In the genomic region with DNA sequence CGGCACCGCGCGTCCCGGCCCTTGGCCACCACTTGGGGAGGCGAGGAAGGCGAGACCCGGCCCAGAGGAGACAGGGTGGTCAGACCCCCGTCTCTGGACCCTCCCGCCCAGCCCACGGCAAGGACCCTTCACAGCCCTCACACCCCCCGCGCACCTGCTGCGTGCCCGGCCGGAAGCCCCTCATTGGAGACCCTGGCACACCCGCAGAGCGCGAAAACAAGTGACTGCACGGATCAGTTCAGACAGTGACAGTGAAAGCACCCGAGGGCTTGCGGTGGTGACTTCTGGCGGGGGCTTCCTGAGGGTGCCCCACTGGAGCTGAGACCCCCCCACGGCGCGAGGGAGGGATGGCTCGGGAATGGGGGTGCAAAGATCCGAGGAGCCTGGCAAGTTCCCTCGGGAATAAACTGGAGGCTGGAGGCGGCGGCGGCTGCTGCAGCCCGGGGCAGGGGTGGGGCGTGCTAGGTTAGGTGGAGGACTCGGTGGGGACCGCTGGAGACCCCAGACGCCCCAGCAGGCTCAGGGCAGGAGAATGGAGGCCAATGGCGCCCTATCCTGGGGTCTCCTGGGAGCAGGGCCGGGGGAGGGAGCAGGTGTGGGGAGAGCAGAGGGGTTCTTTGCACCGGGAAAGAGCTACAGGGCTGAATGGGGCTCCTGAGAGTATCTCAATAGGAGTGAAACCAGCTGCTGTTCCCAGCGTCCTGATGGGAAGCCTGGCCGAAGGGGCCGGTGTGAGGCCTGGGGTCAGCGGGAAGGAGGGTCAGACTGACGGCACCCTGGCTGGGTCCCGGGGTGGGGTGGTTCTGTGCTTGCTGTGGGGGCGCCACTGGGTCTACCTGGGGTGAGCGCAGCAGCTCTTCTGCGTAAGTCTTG, we compare ENCODE assay signal across 10 cellular contexts. TPM values are rescaled to one million over a fixed set of nuclear protein-coding genes. Genes with fewer than 3 reads are reported as not detected.
DNase-seq lines count a peak whose midpoint lies in the region; ATAC-seq and TF ChIP-seq lines count a peak whose summit lies in the region.
"Had no signal": no experiment of that assay in that cellular context is flagged by ENCODE, and none has a peak within 500 bp of the region (broad histone marks: within the 10 kb centered on the region; RNA-seq: fewer than 3 reads in every experiment).

No MANE protein-coding gene starts in this region.

- CTCF ChIA-PET in activated CD4-positive, alpha-beta memory T cell treated with anti-CD3 and anti-CD28 coated beads, Interleukin-2, amount 10 ng/mL, durations not matched to agents 7 days and 5 days (lab: Charles Lee) = interaction anchor here (1.3 to 1.4 kb wide), 2 partner anchors 10 to 30 kb away, joined by 3 read pairs; no protein-coding TSS in a partner anchor

- no peaks in the 10 kb centered on the region; the same call in 1 of the 2 replicates for H3K4me1 ChIP-seq in HAP-1
- peaks cover 0 to 10% of the 10 kb centered on the region in 2 donors for H3K4me1 ChIP-seq in uterus
- H3K4me1 ChIP-seq in MM.1S (ENCODE audit: low read length) = no peaks in the 10 kb centered on the region

- H3K9ac ChIP-seq in MM.1S (ENCODE audit: low read length) = no peak overlapping the region
- H3K9ac ChIP-seq: KMS-11 had no signal

- no peak for TF ChIP-seq POLR2A in uterus (IDR thresholded peaks at IDR 0.05)

- no peaks in the 10 kb centered on the region for H3K36me3 ChIP-seq in HAP-1 (replicated peaks)
- peaks cover 15% of the 10 kb centered on the region for H3K36me3 ChIP-seq in WERI-Rb-1
- no peaks in the 10 kb centered on the region for H3K36me3 ChIP-seq in uterus
- H3K36me3 ChIP-seq in MM.1S (replicated peaks; ENCODE audit: insufficient read depth, low read length) = no peaks in the 10 kb centered on the region

- DNase-seq in NCI-H1417 (lab: John Stamatoyannopoulos, UW) = peak; percentile 41 to 81 (median 79)
- DNase-seq in NCI-H1417 treated with DMSO at 0.1 percent for 48 hours (lab: John Stamatoyannopoulos, UW) = no peak
- DNase-seq in HAP-1 (ENCODE audit: low spot score in 2 of 2) = peak in 1 of 2 experiments; percentile 31
- DNase-seq in WERI-Rb-1 = no peak
- no peak for DNase-seq in naive thymus-derived CD8-positive, alpha-beta T cell
- DNase-seq in activated CD4-positive, alpha-beta memory T cell treated with anti-CD3 and anti-CD28 coated beads, Interleukin-2, amount 10 ng/mL, durations not matched to agents 7 days and 5 days = no peak
- no peak for DNase-seq in uterus
- no peak for DNase-seq in MM.1S

- H3K27ac ChIP-seq in WERI-Rb-1 (peak overlapping the region; percentile 33; the same call in 1 of the 2 replicates), uterus (no peak overlapping the region), MM.1S (ENCODE audit: low read length) (no peak overlapping the region)
- H3K27ac ChIP-seq: KMS-11 had no signal

- TF ChIP-seq CTCF in WERI-Rb-1 (IDR thresholded peaks at IDR 0.05; ENCODE audit: low read depth, low read length) (no peak), uterus (IDR thresholded peaks at IDR 0.05) (no peak), MM.1S (IDR thresholded peaks at IDR 0.05; ENCODE audit: low read length) (no peak)

- H3K27me3 ChIP-seq in HAP-1 (ENCODE audit: low read depth) = peaks cover 29% of the 10 kb centered on the region
- H3K27me3 ChIP-seq in WERI-Rb-1 (ENCODE audit: insufficient read depth, low read depth, severe bottlenecking) = peaks cover 15% of the 10 kb centered on the region
- peaks cover 39 to 45% of the 10 kb centered on the region in 2 donors for H3K27me3 ChIP-seq in uterus
- H3K27me3 ChIP-seq in MM.1S (replicated peaks; ENCODE audit: insufficient read depth, low read length) = peaks cover 81% of the 10 kb centered on the region

- H3K79me2 ChIP-seq in MM.1S (ENCODE audit: low read length) = no peaks in the 10 kb centered on the region

- intact Hi-C loops in uterus (cut with DNase I; ENCODE audit: low total_unique reads) = no loop called here

- no peaks in the 10 kb centered on the region for H4K20me1 ChIP-seq in MM.1S (ENCODE audit: insufficient read depth, low read length)

- POLR2A ChIA-PET in naive thymus-derived CD8-positive, alpha-beta T cell (lab: Charles Lee) = interaction anchor here (1.4 to 21.0 kb wide), 3 partner anchors 10 to 28 kb away, joined by 3 to 411 read pairs (median 4); a partner anchor contains a TSS
- POLR2A ChIA-PET in activated CD4-positive, alpha-beta memory T cell treated with anti-CD3 and anti-CD28 coated beads, Interleukin-2, amount 10 ng/mL, durations not matched to agents 7 days and 5 days (lab: Charles Lee) = interaction anchor here (1.1 kb wide), 1 partner anchor 38 kb away, joined by 4 read pairs; a partner anchor contains a TSS

- H3K9me3 Mint-ChIP-seq in naive thymus-derived CD8-positive, alpha-beta T cell = no peaks in the 10 kb centered on the region
- H3K9me3 Mint-ChIP-seq in activated CD4-positive, alpha-beta memory T cell treated with anti-CD3 and anti-CD28 coated beads, Interleukin-2, amount 10 ng/mL, durations not matched to agents 7 days and 5 days = no peaks in the 10 kb centered on the region

- H2AFZ ChIP-seq in MM.1S (ENCODE audit: low read length) = no peak overlapping the region

- peaks cover 0 to 4% (median 0%) of the 10 kb centered on the region in 3 donors for H3K36me3 Mint-ChIP-seq in naive thymus-derived CD8-positive, alpha-beta T cell
- no peaks in the 10 kb centered on the region for H3K36me3 Mint-ChIP-seq in activated CD4-positive, alpha-beta memory T cell treated with anti-CD3 and anti-CD28 coated beads, Interleukin-2, amount 10 ng/mL, durations not matched to agents 7 days and 5 days (ENCODE audit: low read depth)

- H3K9me2 ChIP-seq in MM.1S (replicated peaks; ENCODE audit: insufficient read depth, low read length) = no peaks in the 10 kb centered on the region

- peak overlapping the region in 1 of 10 donors; percentile 13 for H3K27ac Mint-ChIP-seq in naive thymus-derived CD8-positive, alpha-beta T cell
- H3K27ac Mint-ChIP-seq in activated CD4-positive, alpha-beta memory T cell treated with anti-CD3 and anti-CD28 coated beads, Interleukin-2, amount 10 ng/mL, durations not matched to agents 7 days and 5 days = no peak overlapping the region

- in situ Hi-C loops in HAP-1 (cut with MboI; ENCODE audit: low sequenced_read_pairs) = no loop called here

- peaks cover 10 to 68% (median 23%) of the 10 kb centered on the region in 5 donors for H3K27me3 Mint-ChIP-seq in naive thymus-derived CD8-positive, alpha-beta T cell
- peaks cover 52% of the 10 kb centered on the region for H3K27me3 Mint-ChIP-seq in activated CD4-positive, alpha-beta memory T cell treated with anti-CD3 and anti-CD28 coated beads, Interleukin-2, amount 10 ng/mL, durations not matched to agents 7 days and 5 days

- ATAC-seq in naive thymus-derived CD8-positive, alpha-beta T cell = peak in 1 of 2 donors; percentile 32

- H3K4me1 Mint-ChIP-seq in naive thymus-derived CD8-positive, alpha-beta T cell = peaks cover 0 to 14% (median 7%) of the 10 kb centered on the region in 4 donors
- H3K4me1 Mint-ChIP-seq in activated CD4-positive, alpha-beta memory T cell treated with anti-CD3 and anti-CD28 coated beads, Interleukin-2, amount 10 ng/mL, durations not matched to agents 7 days and 5 days = no peaks in the 10 kb centered on the region

- H3K9me3 ChIP-seq in HAP-1 (no peaks in the 10 kb centered on the region), WERI-Rb-1 (ENCODE audit: severe bottlenecking) (no peaks in the 10 kb centered on the region), uterus (no peaks in the 10 kb centered on the region), MM.1S (replicated peaks; ENCODE audit: insufficient read depth, low read length) (no peaks in the 10 kb centered on the region)

- H3F3A ChIP-seq in MM.1S (ENCODE audit: insufficient read depth, low read length) = no peaks in the 10 kb centered on the region

- no peak overlapping the region for H3K4me2 ChIP-seq in MM.1S (ENCODE audit: low read depth, low read length)
- H3K4me2 ChIP-seq: KMS-11 had no signal

- H3K4me3 ChIP-seq in HAP-1 = peak overlapping the region; percentile 21
- peak overlapping the region; percentile 52 for H3K4me3 ChIP-seq in WERI-Rb-1 (ENCODE audit: low read depth, low read length)
- H3K4me3 ChIP-seq in uterus = no peak overlapping the region
- H3K4me3 ChIP-seq in MM.1S (ENCODE audit: low read length) = no peak overlapping the region

- H3K4me3 Mint-ChIP-seq in naive thymus-derived CD8-positive, alpha-beta T cell = peak overlapping the region in 8 of 10 donors; percentile 7 to 55 (median 34)
- H3K4me3 Mint-ChIP-seq in activated CD4-positive, alpha-beta memory T cell treated with anti-CD3 and anti-CD28 coated beads, Interleukin-2, amount 10 ng/mL, durations not matched to agents 7 days and 5 days = no peak overlapping the region

RNA-seq across cellular contexts. Expression of a gene that starts 0.8 kb away (rescaled TPM):
- total RNA-seq in naive thymus-derived CD8-positive, alpha-beta T cell = 10 to 100 TPM; 28.4 to 29.3 TPM
- 10 to 100 TPM in 1 of 3 donors, 1 to 10 TPM in 2; 3.0 to 22.0 (median 9.5) TPM for polyA plus RNA-seq in naive thymus-derived CD8-positive, alpha-beta T cell
- 10 to 100 TPM; 30.9 to 34.6 TPM for total RNA-seq in activated CD4-positive, alpha-beta memory T cell treated with anti-CD3 and anti-CD28 coated beads, Interleukin-2, amount 10 ng/mL, durations not matched to agents 7 days and 5 days
- total RNA-seq in uterus = under 1 TPM in 2 of 4 donors, not detected in 2; 0.21 to 0.37 TPM
- total RNA-seq: skeletal muscle tissue had no signal

RNA-seq across cellular contexts. Expression of a gene that starts 8.5 kb away (rescaled TPM):
- total RNA-seq in naive thymus-derived CD8-positive, alpha-beta T cell = 10 to 100 TPM; 13.1 to 14.4 TPM
- 10 to 100 TPM; 22.1 to 40.9 (median 35.8) TPM for polyA plus RNA-seq in naive thymus-derived CD8-positive, alpha-beta T cell
- total RNA-seq in activated CD4-positive, alpha-beta memory T cell treated with anti-CD3 and anti-CD28 coated beads, Interleukin-2, amount 10 ng/mL, durations not matched to agents 7 days and 5 days = 1 to 10 TPM; 4.4 to 6.2 TPM
- 10 to 100 TPM; 19.1 to 76.5 (median 26.7) TPM for total RNA-seq in uterus

RNA-seq across cellular contexts. Expression of a gene that starts 14.5 kb away (rescaled TPM):
- total RNA-seq in naive thymus-derived CD8-positive, alpha-beta T cell = 10 to 100 TPM; 44.3 to 48.2 TPM
- polyA plus RNA-seq in naive thymus-derived CD8-positive, alpha-beta T cell = 100 to 1,000 TPM in 2 of 3 donors, 10 to 100 TPM in 1; 93.5 to 128 (median 113) TPM
- 1 to 10 TPM; 8.4 to 9.3 TPM for total RNA-seq in activated CD4-positive, alpha-beta memory T cell treated with anti-CD3 and anti-CD28 coated beads, Interleukin-2, amount 10 ng/mL, durations not matched to agents 7 days and 5 days
- total RNA-seq in uterus = 10 to 100 TPM in 3 of 4 donors, 1 to 10 TPM in 1; 6.2 to 21.1 (median 19.1) TPM

RNA-seq across cellular contexts. Expression of a gene that starts 16.2 kb away (rescaled TPM):
- total RNA-seq in naive thymus-derived CD8-positive, alpha-beta T cell = 10 to 100 TPM; 16.1 to 18.4 TPM
- 10 to 100 TPM; 12.7 to 18.9 (median 14.7) TPM for polyA plus RNA-seq in naive thymus-derived CD8-positive, alpha-beta T cell
- 10 to 100 TPM; 18.1 to 18.7 TPM for total RNA-seq in activated CD4-positive, alpha-beta memory T cell treated with anti-CD3 and anti-CD28 coated beads, Interleukin-2, amount 10 ng/mL, durations not matched to agents 7 days and 5 days
- 10 to 100 TPM in 1 of 4 donors, 1 to 10 TPM in 3; 2.3 to 12.0 (median 4.2) TPM for total RNA-seq in uterus

RNA-seq across cellular contexts. Expression of a gene that starts 19.8 kb away (rescaled TPM):
- total RNA-seq in naive thymus-derived CD8-positive, alpha-beta T cell = 10 to 100 TPM; 12.0 to 15.1 TPM
- 1 to 10 TPM in 2 of 3 donors, not detected in 1; 1.1 to 1.4 TPM for polyA plus RNA-seq in naive thymus-derived CD8-positive, alpha-beta T cell
- total RNA-seq in activated CD4-positive, alpha-beta memory T cell treated with anti-CD3 and anti-CD28 coated beads, Interleukin-2, amount 10 ng/mL, durations not matched to agents 7 days and 5 days = 1 to 10 TPM; 1.9 to 2.3 TPM
- total RNA-seq in uterus = 1 to 10 TPM in 3 of 4 donors, not detected in 1; 1.3 to 5.3 (median 2.3) TPM
- total RNA-seq: skeletal muscle tissue had no signal

Comparison
In these comparisons a context has a peak if more than half of its experiments do, and no peak if none do; other contexts are left out.
1. DNase-seq: peak in NCI-H1417 (3 of 3); none in NCI-H1417 treated with DMSO at 0.1 percent for 48 hours (single experiment), WERI-Rb-1 (single experiment), naive thymus-derived CD8-positive, alpha-beta T cell (0 of 10), activated CD4-positive, alpha-beta memory T cell treated with anti-CD3 and anti-CD28 coated beads, Interleukin-2, amount 10 ng/mL, durations not matched to agents 7 days and 5 days (single experiment), uterus (0 of 2) and MM.1S (single experiment).
2. H3K4me3 ChIP-seq: peak in HAP-1 (single experiment) and WERI-Rb-1 (single experiment); none in uterus (0 of 2) and MM.1S (single experiment).
3. RNA of a gene that starts 0.8 kb away (total RNA-seq): 30.9 to 34.6 TPM in activated CD4-positive, alpha-beta memory T cell treated with anti-CD3 and anti-CD28 coated beads, Interleukin-2, amount 10 ng/mL, durations not matched to agents 7 days and 5 days and 28.4 to 29.3 TPM in naive thymus-derived CD8-positive, alpha-beta T cell; 0.21 to 0.37 TPM in uterus; every median in the first group is over 10 times any median in the second.